19 cellular contexts compared by ENCODE assay signal in the genomic region with DNA sequence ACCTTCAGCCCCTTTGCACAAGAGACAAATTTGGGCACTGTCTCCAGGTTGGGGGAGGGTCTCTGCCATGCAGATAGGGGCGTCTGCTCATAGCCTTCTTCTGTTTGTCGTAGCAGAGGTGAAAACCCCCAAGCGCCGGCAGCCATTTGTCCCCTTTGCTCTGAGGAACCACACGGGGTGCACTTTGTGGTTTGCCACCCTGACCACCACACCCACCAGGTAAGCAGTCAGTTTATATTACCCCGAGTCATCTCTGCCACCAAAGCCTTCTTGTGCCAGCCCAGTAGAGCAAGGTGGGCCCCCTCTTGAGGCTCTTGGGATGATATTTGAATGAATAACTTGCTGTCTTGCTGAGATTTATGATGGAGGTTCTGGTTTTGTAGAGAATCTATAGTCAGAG.
DNase-seq lines count a peak whose midpoint lies in the region; ATAC-seq and TF ChIP-seq lines count a peak whose summit lies in the region.
"Had no signal": no experiment of that assay in that cellular context is flagged by ENCODE, and none has a peak within 500 bp of the region (broad histone marks: within the 10 kb centered on the region; RNA-seq: fewer than 3 reads in every experiment).

No MANE protein-coding gene starts in this region.

- peak overlapping the region; percentile 23 for H3K27ac Mint-ChIP-seq in activated T-cell treated with anti-CD3 and anti-CD28 coated beads, Interleukin-2, amount 50 U/mL, for 24 hours
- H3K27ac Mint-ChIP-seq in CD4-positive, CD25-positive, alpha-beta regulatory T cell: peak overlapping the region in 2 of 3 donors; percentile 84 to 87
- H3K27ac Mint-ChIP-seq in nephron: peak overlapping the region; percentile 93 to 96 (median 95)

- peaks cover 64% of the 10 kb centered on the region for H3K4me1 Mint-ChIP-seq in activated T-cell treated with anti-CD3 and anti-CD28 coated beads, Interleukin-2, amount 50 U/mL, for 24 hours (ENCODE audit: low read depth)
- H3K4me1 Mint-ChIP-seq in CD4-positive, CD25-positive, alpha-beta regulatory T cell: peaks cover 33 to 69% (median 56%) of the 10 kb centered on the region in 4 donors
- peaks cover 79% of the 10 kb centered on the region for H3K4me1 Mint-ChIP-seq in nephron

- no peaks in the 10 kb centered on the region for H3K27me3 Mint-ChIP-seq in activated T-cell treated with anti-CD3 and anti-CD28 coated beads, Interleukin-2, amount 50 U/mL, for 24 hours
- no peaks in the 10 kb centered on the region for H3K27me3 Mint-ChIP-seq in CD4-positive, CD25-positive, alpha-beta regulatory T cell
- H3K27me3 Mint-ChIP-seq in nephron (ENCODE audit: low read depth): no peaks in the 10 kb centered on the region
- H3K27me3 Mint-ChIP-seq: brain had no signal

- DNase-seq in activated T-cell treated with anti-CD3 and anti-CD28 coated beads, Interleukin-2, amount 50 U/mL, for 24 hours: no peak
- DNase-seq in activated T-cell treated with anti-CD3 and anti-CD28 coated beads, Interleukin-2, amount 50 U/mL, for 1 hour: no peak
- DNase-seq in CD4-positive, CD25-positive, alpha-beta regulatory T cell: no peak
- peak; percentile 2 for DNase-seq in activated gamma-delta T cell treated with anti-CD3 and anti-CD28 coated beads, Interleukin-2, amount 50 U/mL, for 16 hours (ENCODE audit: low read depth)
- DNase-seq in NCI-H1105 treated with DMSO at 0.1 percent for 48 hours (lab: John Stamatoyannopoulos, UW) (no peak), mucosa of gallbladder (ENCODE audit: low spot score) (no peak)
- DNase-seq: ACHN; DMS153; GF-D8; left lung; stimulated activated CD4-positive, alpha-beta T cell treated with anti-CD3 and anti-CD28 coated beads, Interleukin-12 subunit alpha, Interleukin-12 subunit beta, amount 100 ng/mL, for 4 hours; tibial artery had no signal

- no peak for TF ChIP-seq CTCF in nephron (IDR thresholded peaks at IDR 0.05; ENCODE audit: unreplicated experiment in 3 of 3)

- H3K9me3 Mint-ChIP-seq in activated T-cell treated with anti-CD3 and anti-CD28 coated beads, Interleukin-2, amount 50 U/mL, for 24 hours: no peaks in the 10 kb centered on the region
- H3K9me3 Mint-ChIP-seq in CD4-positive, CD25-positive, alpha-beta regulatory T cell: no peaks in the 10 kb centered on the region
- H3K9me3 Mint-ChIP-seq in nephron: no peaks in the 10 kb centered on the region
- H3K9me3 Mint-ChIP-seq: brain had no signal

- H3K9me3 ChIP-seq in CD4-positive, CD25-positive, alpha-beta regulatory T cell (ENCODE audit: control insufficient read depth in 2 of 2, low read length in 2 of 2): no peaks in the 10 kb centered on the region
- H3K9me3 ChIP-seq: left lung, tibial artery had no signal

- ATAC-seq in CD4-positive, CD25-positive, alpha-beta regulatory T cell (ENCODE audit: low read depth in 2 of 2): no peak
- no peak for ATAC-seq in HG03571 (IDR thresholded peaks at IDR 0.05; ENCODE audit: unreplicated experiment)
- ATAC-seq: HepG2 had no signal

- H3K27ac ChIP-seq in CD4-positive, CD25-positive, alpha-beta regulatory T cell (ENCODE audit: insufficient read depth, low read length, poor library complexity, severe bottlenecking): no peak overlapping the region
- H3K27ac ChIP-seq: C4-2B, coronary artery, SK-N-MC, tibial artery had no signal

- peaks cover 36% of the 10 kb centered on the region for H3K4me1 ChIP-seq in CD4-positive, CD25-positive, alpha-beta regulatory T cell (ENCODE audit: control insufficient read depth, insufficient read depth, low read length, poor library complexity, severe bottlenecking)

- peaks cover 61% of the 10 kb centered on the region for H3K36me3 Mint-ChIP-seq in activated T-cell treated with anti-CD3 and anti-CD28 coated beads, Interleukin-2, amount 50 U/mL, for 24 hours (ENCODE audit: low read depth)
- peaks cover 28% of the 10 kb centered on the region for H3K36me3 Mint-ChIP-seq in CD4-positive, CD25-positive, alpha-beta regulatory T cell
- H3K36me3 Mint-ChIP-seq in nephron (ENCODE audit: low read depth): peaks cover 50% of the 10 kb centered on the region

- peaks cover 43% of the 10 kb centered on the region for H3K36me3 ChIP-seq in CD4-positive, CD25-positive, alpha-beta regulatory T cell (ENCODE audit: control insufficient read depth, insufficient read depth, low read length)

- no peak overlapping the region for H3K4me3 ChIP-seq in CD4-positive, CD25-positive, alpha-beta regulatory T cell (ENCODE audit: low read depth, low read length)
- H3K4me3 ChIP-seq: coronary artery, left lung, SK-N-MC, tibial artery had no signal

- H3K4me3 Mint-ChIP-seq in activated T-cell treated with anti-CD3 and anti-CD28 coated beads, Interleukin-2, amount 50 U/mL, for 24 hours: no peak overlapping the region
- H3K4me3 Mint-ChIP-seq in CD4-positive, CD25-positive, alpha-beta regulatory T cell: no peak overlapping the region
- no peak overlapping the region for H3K4me3 Mint-ChIP-seq in nephron
- H3K4me3 Mint-ChIP-seq: brain had no signal

- H3K27me3 ChIP-seq in CD4-positive, CD25-positive, alpha-beta regulatory T cell (ENCODE audit: control insufficient read depth, insufficient read depth, low read length): no peaks in the 10 kb centered on the region
- H3K27me3 ChIP-seq: left lung, tibial artery had no signal

Comparison
In these comparisons a context has a peak if more than half of its experiments do, and no peak if none do; other contexts are left out.
1. H3K27ac Mint-ChIP-seq: peak in every context shown above with its lines; median percentile 95 in nephron; 86 in CD4-positive, CD25-positive, alpha-beta regulatory T cell; 23 in activated T-cell treated with anti-CD3 and anti-CD28 coated beads, Interleukin-2, amount 50 U/mL, for 24 hours.